2 cellular contexts compared by ENCODE assay signal in the genomic region with DNA sequence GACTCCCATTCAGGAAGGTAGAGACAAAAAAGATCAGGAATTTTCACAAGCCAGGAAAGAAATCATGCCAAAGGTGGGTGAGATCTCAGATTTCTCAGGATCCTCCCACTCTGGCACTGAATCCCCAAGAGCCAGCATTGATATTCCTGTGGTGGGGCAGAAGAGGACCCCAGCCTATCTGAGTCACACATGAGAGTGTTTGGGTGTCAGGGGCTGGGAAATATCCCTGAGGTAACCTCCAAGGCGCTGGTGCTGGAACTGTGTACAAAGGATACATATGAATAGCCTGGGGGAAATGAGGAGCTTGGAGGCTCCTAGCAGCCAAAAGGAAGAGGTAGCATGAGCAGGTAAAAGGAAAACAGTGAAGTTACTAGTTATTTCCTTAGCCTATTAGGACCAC.
TF ChIP-seq lines count a peak whose summit lies in the region.

No MANE protein-coding gene starts in this region.

TF ChIP-seq in SK-N-SH, 30 proteins besides CTCF, POLR2A, EP300 and RAD21 (continued from another document):
- TF ChIP-seq, protein P1, sequence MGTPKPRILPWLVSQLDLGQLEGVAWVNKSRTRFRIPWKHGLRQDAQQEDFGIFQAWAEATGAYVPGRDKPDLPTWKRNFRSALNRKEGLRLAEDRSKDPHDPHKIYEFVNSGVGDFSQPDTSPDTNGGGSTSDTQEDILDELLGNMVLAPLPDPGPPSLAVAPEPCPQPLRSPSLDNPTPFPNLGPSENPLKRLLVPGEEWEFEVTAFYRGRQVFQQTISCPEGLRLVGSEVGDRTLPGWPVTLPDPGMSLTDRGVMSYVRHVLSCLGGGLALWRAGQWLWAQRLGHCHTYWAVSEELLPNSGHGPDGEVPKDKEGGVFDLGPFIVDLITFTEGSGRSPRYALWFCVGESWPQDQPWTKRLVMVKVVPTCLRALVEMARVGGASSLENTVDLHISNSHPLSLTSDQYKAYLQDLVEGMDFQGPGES (IDR thresholded peaks at IDR 0.05; ENCODE audit: low read depth, low read length) = no peak
- TF ChIP-seq, protein P2, sequence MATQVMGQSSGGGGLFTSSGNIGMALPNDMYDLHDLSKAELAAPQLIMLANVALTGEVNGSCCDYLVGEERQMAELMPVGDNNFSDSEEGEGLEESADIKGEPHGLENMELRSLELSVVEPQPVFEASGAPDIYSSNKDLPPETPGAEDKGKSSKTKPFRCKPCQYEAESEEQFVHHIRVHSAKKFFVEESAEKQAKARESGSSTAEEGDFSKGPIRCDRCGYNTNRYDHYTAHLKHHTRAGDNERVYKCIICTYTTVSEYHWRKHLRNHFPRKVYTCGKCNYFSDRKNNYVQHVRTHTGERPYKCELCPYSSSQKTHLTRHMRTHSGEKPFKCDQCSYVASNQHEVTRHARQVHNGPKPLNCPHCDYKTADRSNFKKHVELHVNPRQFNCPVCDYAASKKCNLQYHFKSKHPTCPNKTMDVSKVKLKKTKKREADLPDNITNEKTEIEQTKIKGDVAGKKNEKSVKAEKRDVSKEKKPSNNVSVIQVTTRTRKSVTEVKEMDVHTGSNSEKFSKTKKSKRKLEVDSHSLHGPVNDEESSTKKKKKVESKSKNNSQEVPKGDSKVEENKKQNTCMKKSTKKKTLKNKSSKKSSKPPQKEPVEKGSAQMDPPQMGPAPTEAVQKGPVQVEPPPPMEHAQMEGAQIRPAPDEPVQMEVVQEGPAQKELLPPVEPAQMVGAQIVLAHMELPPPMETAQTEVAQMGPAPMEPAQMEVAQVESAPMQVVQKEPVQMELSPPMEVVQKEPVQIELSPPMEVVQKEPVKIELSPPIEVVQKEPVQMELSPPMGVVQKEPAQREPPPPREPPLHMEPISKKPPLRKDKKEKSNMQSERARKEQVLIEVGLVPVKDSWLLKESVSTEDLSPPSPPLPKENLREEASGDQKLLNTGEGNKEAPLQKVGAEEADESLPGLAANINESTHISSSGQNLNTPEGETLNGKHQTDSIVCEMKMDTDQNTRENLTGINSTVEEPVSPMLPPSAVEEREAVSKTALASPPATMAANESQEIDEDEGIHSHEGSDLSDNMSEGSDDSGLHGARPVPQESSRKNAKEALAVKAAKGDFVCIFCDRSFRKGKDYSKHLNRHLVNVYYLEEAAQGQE (IDR thresholded peaks at IDR 0.05; ENCODE audit: low read depth, low read length) = no peak
- TF ChIP-seq POLR2AphosphoS5 (IDR thresholded peaks at IDR 0.05; ENCODE audit: low read depth, low read length) (no peak), RFX5 (IDR thresholded peaks at IDR 0.05; ENCODE audit: low read length) (no peak)
TF ChIP-seq in SK-N-SH: peak in this region for 0.

TF ChIP-seq in SK-N-SH treated with all-trans-retinoic acid at 6 μM for 48 hours, 23 proteins besides CTCF, POLR2A, EP300 and RAD21:
- TF ChIP-seq, protein P3, sequence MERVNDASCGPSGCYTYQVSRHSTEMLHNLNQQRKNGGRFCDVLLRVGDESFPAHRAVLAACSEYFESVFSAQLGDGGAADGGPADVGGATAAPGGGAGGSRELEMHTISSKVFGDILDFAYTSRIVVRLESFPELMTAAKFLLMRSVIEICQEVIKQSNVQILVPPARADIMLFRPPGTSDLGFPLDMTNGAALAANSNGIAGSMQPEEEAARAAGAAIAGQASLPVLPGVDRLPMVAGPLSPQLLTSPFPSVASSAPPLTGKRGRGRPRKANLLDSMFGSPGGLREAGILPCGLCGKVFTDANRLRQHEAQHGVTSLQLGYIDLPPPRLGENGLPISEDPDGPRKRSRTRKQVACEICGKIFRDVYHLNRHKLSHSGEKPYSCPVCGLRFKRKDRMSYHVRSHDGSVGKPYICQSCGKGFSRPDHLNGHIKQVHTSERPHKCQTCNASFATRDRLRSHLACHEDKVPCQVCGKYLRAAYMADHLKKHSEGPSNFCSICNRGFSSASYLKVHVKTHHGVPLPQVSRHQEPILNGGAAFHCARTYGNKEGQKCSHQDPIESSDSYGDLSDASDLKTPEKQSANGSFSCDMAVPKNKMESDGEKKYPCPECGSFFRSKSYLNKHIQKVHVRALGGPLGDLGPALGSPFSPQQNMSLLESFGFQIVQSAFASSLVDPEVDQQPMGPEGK (CRISPR knock-in tag; IDR thresholded peaks at IDR 0.05; ENCODE audit: borderline replicate concordance) = no peak
- TF ChIP-seq, protein P4, sequence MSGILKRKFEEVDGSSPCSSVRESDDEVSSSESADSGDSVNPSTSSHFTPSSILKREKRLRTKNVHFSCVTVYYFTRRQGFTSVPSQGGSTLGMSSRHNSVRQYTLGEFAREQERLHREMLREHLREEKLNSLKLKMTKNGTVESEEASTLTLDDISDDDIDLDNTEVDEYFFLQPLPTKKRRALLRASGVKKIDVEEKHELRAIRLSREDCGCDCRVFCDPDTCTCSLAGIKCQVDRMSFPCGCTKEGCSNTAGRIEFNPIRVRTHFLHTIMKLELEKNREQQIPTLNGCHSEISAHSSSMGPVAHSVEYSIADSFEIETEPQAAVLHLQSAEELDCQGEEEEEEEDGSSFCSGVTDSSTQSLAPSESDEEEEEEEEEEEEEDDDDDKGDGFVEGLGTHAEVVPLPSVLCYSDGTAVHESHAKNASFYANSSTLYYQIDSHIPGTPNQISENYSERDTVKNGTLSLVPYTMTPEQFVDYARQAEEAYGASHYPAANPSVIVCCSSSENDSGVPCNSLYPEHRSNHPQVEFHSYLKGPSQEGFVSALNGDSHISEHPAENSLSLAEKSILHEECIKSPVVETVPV (CRISPR knock-in tag; IDR thresholded peaks at IDR 0.05) = no peak
- TF ChIP-seq ESRRG (CRISPR knock-in tag; IDR thresholded peaks at IDR 0.05) (no peak), BACH2 (CRISPR knock-in tag; IDR thresholded peaks at IDR 0.05; ENCODE audit: borderline replicate concordance) (no peak), CSDC2 (CRISPR knock-in tag; IDR thresholded peaks at IDR 0.05) (no peak), OSR1 (CRISPR knock-in tag; IDR thresholded peaks at IDR 0.05) (no peak), TOX (CRISPR knock-in tag; IDR thresholded peaks at IDR 0.05; ENCODE audit: borderline replicate concordance) (no peak), ZNF8 (CRISPR knock-in tag; IDR thresholded peaks at IDR 0.05) (no peak), ZNF565 (CRISPR knock-in tag; conservative IDR thresholded peaks at IDR 0.05; ENCODE audit: low read depth) (no peak), PPARA (CRISPR knock-in tag; IDR thresholded peaks at IDR 0.05; ENCODE audit: borderline replicate concordance) (no peak), ZFP30 (CRISPR knock-in tag; IDR thresholded peaks at IDR 0.05) (no peak), ZNF70 (CRISPR knock-in tag; IDR thresholded peaks at IDR 0.05) (no peak), SNAI2 (CRISPR knock-in tag; IDR thresholded peaks at IDR 0.05) (no peak)
- TF ChIP-seq, protein P5, sequence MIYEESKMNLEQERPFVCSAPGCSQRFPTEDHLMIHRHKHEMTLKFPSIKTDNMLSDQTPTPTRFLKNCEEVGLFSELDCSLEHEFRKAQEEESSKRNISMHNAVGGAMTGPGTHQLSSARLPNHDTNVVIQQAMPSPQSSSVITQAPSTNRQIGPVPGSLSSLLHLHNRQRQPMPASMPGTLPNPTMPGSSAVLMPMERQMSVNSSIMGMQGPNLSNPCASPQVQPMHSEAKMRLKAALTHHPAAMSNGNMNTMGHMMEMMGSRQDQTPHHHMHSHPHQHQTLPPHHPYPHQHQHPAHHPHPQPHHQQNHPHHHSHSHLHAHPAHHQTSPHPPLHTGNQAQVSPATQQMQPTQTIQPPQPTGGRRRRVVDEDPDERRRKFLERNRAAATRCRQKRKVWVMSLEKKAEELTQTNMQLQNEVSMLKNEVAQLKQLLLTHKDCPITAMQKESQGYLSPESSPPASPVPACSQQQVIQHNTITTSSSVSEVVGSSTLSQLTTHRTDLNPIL (CRISPR knock-in tag; IDR thresholded peaks at IDR 0.05; ENCODE audit: low read depth) = no peak
- TF ChIP-seq, protein P6, sequence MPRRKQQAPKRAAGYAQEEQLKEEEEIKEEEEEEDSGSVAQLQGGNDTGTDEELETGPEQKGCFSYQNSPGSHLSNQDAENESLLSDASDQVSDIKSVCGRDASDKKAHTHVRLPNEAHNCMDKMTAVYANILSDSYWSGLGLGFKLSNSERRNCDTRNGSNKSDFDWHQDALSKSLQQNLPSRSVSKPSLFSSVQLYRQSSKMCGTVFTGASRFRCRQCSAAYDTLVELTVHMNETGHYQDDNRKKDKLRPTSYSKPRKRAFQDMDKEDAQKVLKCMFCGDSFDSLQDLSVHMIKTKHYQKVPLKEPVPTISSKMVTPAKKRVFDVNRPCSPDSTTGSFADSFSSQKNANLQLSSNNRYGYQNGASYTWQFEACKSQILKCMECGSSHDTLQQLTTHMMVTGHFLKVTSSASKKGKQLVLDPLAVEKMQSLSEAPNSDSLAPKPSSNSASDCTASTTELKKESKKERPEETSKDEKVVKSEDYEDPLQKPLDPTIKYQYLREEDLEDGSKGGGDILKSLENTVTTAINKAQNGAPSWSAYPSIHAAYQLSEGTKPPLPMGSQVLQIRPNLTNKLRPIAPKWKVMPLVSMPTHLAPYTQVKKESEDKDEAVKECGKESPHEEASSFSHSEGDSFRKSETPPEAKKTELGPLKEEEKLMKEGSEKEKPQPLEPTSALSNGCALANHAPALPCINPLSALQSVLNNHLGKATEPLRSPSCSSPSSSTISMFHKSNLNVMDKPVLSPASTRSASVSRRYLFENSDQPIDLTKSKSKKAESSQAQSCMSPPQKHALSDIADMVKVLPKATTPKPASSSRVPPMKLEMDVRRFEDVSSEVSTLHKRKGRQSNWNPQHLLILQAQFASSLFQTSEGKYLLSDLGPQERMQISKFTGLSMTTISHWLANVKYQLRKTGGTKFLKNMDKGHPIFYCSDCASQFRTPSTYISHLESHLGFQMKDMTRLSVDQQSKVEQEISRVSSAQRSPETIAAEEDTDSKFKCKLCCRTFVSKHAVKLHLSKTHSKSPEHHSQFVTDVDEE (CRISPR knock-in tag; IDR thresholded peaks at IDR 0.05) = no peak
- TF ChIP-seq, protein P7, sequence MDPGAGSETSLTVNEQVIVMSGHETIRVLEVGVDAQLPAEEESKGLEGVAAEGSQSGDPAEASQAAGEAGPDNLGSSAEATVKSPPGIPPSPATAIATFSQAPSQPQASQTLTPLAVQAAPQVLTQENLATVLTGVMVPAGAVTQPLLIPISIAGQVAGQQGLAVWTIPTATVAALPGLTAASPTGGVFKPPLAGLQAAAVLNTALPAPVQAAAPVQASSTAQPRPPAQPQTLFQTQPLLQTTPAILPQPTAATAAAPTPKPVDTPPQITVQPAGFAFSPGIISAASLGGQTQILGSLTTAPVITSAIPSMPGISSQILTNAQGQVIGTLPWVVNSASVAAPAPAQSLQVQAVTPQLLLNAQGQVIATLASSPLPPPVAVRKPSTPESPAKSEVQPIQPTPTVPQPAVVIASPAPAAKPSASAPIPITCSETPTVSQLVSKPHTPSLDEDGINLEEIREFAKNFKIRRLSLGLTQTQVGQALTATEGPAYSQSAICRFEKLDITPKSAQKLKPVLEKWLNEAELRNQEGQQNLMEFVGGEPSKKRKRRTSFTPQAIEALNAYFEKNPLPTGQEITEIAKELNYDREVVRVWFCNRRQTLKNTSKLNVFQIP (CRISPR knock-in tag; IDR thresholded peaks at IDR 0.05; ENCODE audit: borderline replicate concordance, low read depth) = no peak
TF ChIP-seq in SK-N-SH treated with all-trans-retinoic acid at 6 μM for 48 hours: peak in this region for 0.
